In the genomic region with DNA sequence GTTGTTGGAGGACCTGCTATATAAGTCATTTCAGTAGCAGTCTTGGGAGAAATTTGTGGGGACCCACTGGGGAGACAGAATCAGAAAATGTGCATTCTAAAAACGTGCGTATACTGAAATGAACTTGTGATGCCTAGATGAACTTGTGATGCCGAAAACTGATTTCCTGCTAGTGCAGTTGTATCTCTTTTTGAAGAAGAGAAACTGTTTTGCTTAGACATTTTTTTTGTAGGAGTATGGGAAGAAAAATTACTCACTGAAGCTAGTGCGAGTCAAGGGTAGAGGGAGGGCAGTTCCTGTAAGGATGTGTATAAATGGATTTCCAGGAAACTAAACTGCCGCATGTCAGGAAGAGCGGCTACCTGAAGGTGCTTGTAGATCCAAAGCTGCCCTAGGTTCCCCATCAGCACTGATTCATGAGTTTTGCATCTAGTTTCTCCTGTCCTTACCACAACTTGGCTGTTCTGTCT, we compare ENCODE assay signal across 1 cellular context.
TF ChIP-seq lines count a peak whose summit lies in the region.

No MANE protein-coding gene starts in this region.

TF ChIP-seq in GM12878, 131 proteins besides CTCF, POLR2A, EP300 and RAD21 (continued from another document):
- 0 out of 2 replicates have a peak, but pooled peaks have one; percentile 14 for TF ChIP-seq EED (IDR thresholded peaks at IDR 0.05; ENCODE audit: low read depth)
- peak; percentile 41; the same call in 1 of the 2 replicates for TF ChIP-seq NFIC (IDR thresholded peaks at IDR 0.05; ENCODE audit: low read depth, low read length)
